10 cellular contexts compared by ENCODE assay signal in genomic region chr18:63936932-63937393, GRCh38. TPM values are rescaled to one million over a fixed set of nuclear protein-coding genes. Genes with fewer than 3 reads are reported as not detected.
A peak's percentile ranks its signal among the peaks of the same experiment; 100 is the strongest.
DNase-seq lines count a peak whose midpoint lies in the region; TF ChIP-seq lines count a peak whose summit lies in the region.
"Had no signal": no experiment of that assay in that cellular context is flagged by ENCODE, and none has a peak within 500 bp of the region (broad histone marks: within the 10 kb centered on the region; RNA-seq: fewer than 3 reads in every experiment).

No MANE protein-coding gene starts in this region.

- no peaks in the 10 kb centered on the region for H3F3A ChIP-seq in DOHH2 (ENCODE audit: control insufficient read depth, insufficient read depth)

- peaks cover 12% of the 10 kb centered on the region for H3K4me1 ChIP-seq in DOHH2 (ENCODE audit: control insufficient read depth, low read length)
- H3K4me1 ChIP-seq in HAP-1 = peaks cover 4% of the 10 kb centered on the region
- peaks cover 9% of the 10 kb centered on the region; the same call in 1 of the 2 replicates for H3K4me1 ChIP-seq in SJSA1 (replicated peaks)
- H3K4me1 ChIP-seq in muscle layer of colon (ENCODE audit: insufficient read depth, low read length) = peaks cover 5% of the 10 kb centered on the region
- H3K4me1 ChIP-seq in adrenal gland (replicated peaks in 1 of 2) = peaks cover 5 to 12% of the 10 kb centered on the region in 2 donors

- intact Hi-C loops in adrenal gland (cut with DNase I) = no loop called here

- H3K36me3 Mint-ChIP-seq in endothelial cell (ENCODE audit: low read depth, unreplicated experiment) = no peaks in the 10 kb centered on the region

- DNase-seq in HAP-1 (ENCODE audit: low spot score in 2 of 2) = no peak
- DNase-seq in SJSA1 (ENCODE audit: low read depth in 1 of 2, low spot score in 2 of 2) = no peak
- DNase-seq in NCI-H226 = no peak
- no peak for DNase-seq in anterior cingulate cortex (lab: John Stamatoyannopoulos, UW)
- DNase-seq in adrenal gland = no peak
- no peak for DNase-seq in endothelial cell (ENCODE audit: low spot score)
- DNase-seq: NCI-H187 treated with DMSO at 0.1 percent for 48 hours had no signal

- H3K4me3 Mint-ChIP-seq in endothelial cell (ENCODE audit: unreplicated experiment) = no peak overlapping the region

- peak overlapping the region; percentile 75 for H3K4me3 ChIP-seq in DOHH2 (ENCODE audit: low read length)
- peak overlapping the region; percentile 34 for H3K4me3 ChIP-seq in HAP-1
- H3K4me3 ChIP-seq in SJSA1 = peak overlapping the region; percentile 39
- peak overlapping the region in 1 of 2 donors; percentile 67 for H3K4me3 ChIP-seq in muscle layer of colon (ENCODE audit: low read depth in 1 of 2, low read length in 2 of 2)
- H3K4me3 ChIP-seq in adrenal gland = peak overlapping the region in 1 of 4 donors; percentile 46

- H3K9me3 Mint-ChIP-seq in endothelial cell (ENCODE audit: unreplicated experiment) = no peaks in the 10 kb centered on the region

- H3K27ac ChIP-seq in DOHH2 (ENCODE audit: low read depth, low read length) (no peak overlapping the region), SJSA1 (no peak overlapping the region), muscle layer of colon (ENCODE audit: low read depth, low read length) (peak overlapping the region; percentile 37), adrenal gland (no peak overlapping the region)

- H3K9me2 ChIP-seq in DOHH2 (replicated peaks; ENCODE audit: control insufficient read depth, low read length) = no peaks in the 10 kb centered on the region

- H3K27me3 Mint-ChIP-seq in endothelial cell (ENCODE audit: unreplicated experiment) = no peaks in the 10 kb centered on the region

- in situ Hi-C loops in HAP-1 (cut with MboI; ENCODE audit: low sequenced_read_pairs) = no loop called here

- H3K27ac Mint-ChIP-seq in endothelial cell (ENCODE audit: unreplicated experiment) = no peak overlapping the region
- H3K27ac Mint-ChIP-seq: nephron had no signal

- no peak overlapping the region for H3K9ac ChIP-seq in muscle layer of colon (ENCODE audit: low read length)

- H3K27me3 ChIP-seq in DOHH2 (ENCODE audit: control insufficient read depth, low read length) (peaks cover 36% of the 10 kb centered on the region), HAP-1 (ENCODE audit: low read depth) (0 out of 2 replicates have a peak, but pooled peaks cover under 1% of the 10 kb centered on the region), SJSA1 (replicated peaks) (no peaks in the 10 kb centered on the region), muscle layer of colon (ENCODE audit: control insufficient read depth in 1 of 2, insufficient read depth in 2 of 2, low read length in 2 of 2) (peaks cover 0 to 5% of the 10 kb centered on the region in 2 donors), adrenal gland (peaks cover 22% of the 10 kb centered on the region)

- no peaks in the 10 kb centered on the region for H4K20me1 ChIP-seq in DOHH2 (ENCODE audit: control insufficient read depth, insufficient read depth, low read depth, low read length)

- TF ChIP-seq POLR2A in adrenal gland (IDR thresholded peaks at IDR 0.05) = no peak

- H3K4me2 ChIP-seq in DOHH2 (ENCODE audit: low read length) = peak overlapping the region; percentile 90

- no peaks in the 10 kb centered on the region for H3K79me2 ChIP-seq in DOHH2 (ENCODE audit: control insufficient read depth, low read length)

- H3K36me3 ChIP-seq in DOHH2 (ENCODE audit: control insufficient read depth, low read length) = no peaks in the 10 kb centered on the region
- no peaks in the 10 kb centered on the region for H3K36me3 ChIP-seq in HAP-1 (replicated peaks)
- H3K36me3 ChIP-seq in SJSA1 = no peaks in the 10 kb centered on the region
- H3K36me3 ChIP-seq in muscle layer of colon (ENCODE audit: insufficient read depth, low read length) = no peaks in the 10 kb centered on the region
- no peaks in the 10 kb centered on the region for H3K36me3 ChIP-seq in adrenal gland (replicated peaks in 1 of 2)

- no peaks in the 10 kb centered on the region for H3K4me1 Mint-ChIP-seq in endothelial cell (ENCODE audit: unreplicated experiment)
- H3K4me1 Mint-ChIP-seq: nephron had no signal

- WGBS in adrenal gland, 4 donors = 29 to 55% (median 35%) methylated on average over 11 to 19 of the region's 19 CpGs

- no peaks in the 10 kb centered on the region for H3K9me3 ChIP-seq in DOHH2 (ENCODE audit: control insufficient read depth, insufficient read depth, low read length)
- H3K9me3 ChIP-seq in HAP-1 = no peaks in the 10 kb centered on the region
- no peaks in the 10 kb centered on the region for H3K9me3 ChIP-seq in SJSA1 (replicated peaks)
- no peaks in the 10 kb centered on the region for H3K9me3 ChIP-seq in muscle layer of colon (ENCODE audit: low read length)
- no peaks in the 10 kb centered on the region for H3K9me3 ChIP-seq in adrenal gland (replicated peaks in 1 of 3)

- no peak for TF ChIP-seq CTCF in DOHH2 (IDR thresholded peaks at IDR 0.05; ENCODE audit: low read depth, low read length, poor library complexity, severe bottlenecking)
- no peak for TF ChIP-seq CTCF in adrenal gland (IDR thresholded peaks at IDR 0.05)
- no peak for TF ChIP-seq CTCF in endothelial cell (IDR thresholded peaks at IDR 0.05; ENCODE audit: unreplicated experiment)

RNA-seq across cellular contexts. Expression of gene HMSD, which starts 12.1 kb away (rescaled TPM):
- total RNA-seq in SJSA1 (2014; rRNA removed; shearing (Covaris generic)) = 0.53 and 1.00 TPM in 2 replicates
- total RNA-seq in adrenal gland (under 1 TPM in 1 of 8 donors, not detected in 7; 0.57 TPM), endothelial cell (ENCODE audit: unreplicated experiment) (not detected)
- polyA plus RNA-seq in adrenal gland = under 1 TPM in 2 of 3 donors, not detected in 1; 0.13 to 0.16 TPM

RNA-seq across cellular contexts. Expression of gene SERPINB10, which starts 29.2 kb away (rescaled TPM):
- 1.7 TPM in 1 of 2 replicates, not detected in the other for total RNA-seq in SJSA1 (2014; rRNA removed; shearing (Covaris generic))
- not detected for total RNA-seq in adrenal gland
- polyA plus RNA-seq in adrenal gland = not detected
- not detected for total RNA-seq in endothelial cell (ENCODE audit: unreplicated experiment)

RNA-seq across cellular contexts. Expression of gene SERPINB8, which starts 32.9 kb away (rescaled TPM):
- total RNA-seq in SJSA1 (2014; rRNA removed; shearing (Covaris generic)) = 27.2 and 28.6 TPM in 2 replicates
- total RNA-seq in adrenal gland = 10 to 100 TPM in 7 of 8 donors, 1 to 10 TPM in 1; 8.4 to 22.6 (median 12.1) TPM
- polyA plus RNA-seq in adrenal gland = 10 to 100 TPM in 1 of 3 donors, 1 to 10 TPM in 2; 3.7 to 31.6 (median 6.9) TPM
- total RNA-seq in endothelial cell (ENCODE audit: unreplicated experiment) = 4.3 TPM

RNA-seq across cellular contexts. Expression of gene SERPINB2, which starts 49.5 kb away (rescaled TPM):
- 0.74 TPM in 1 of 2 replicates, not detected in the other for total RNA-seq in SJSA1 (2014; rRNA removed; shearing (Covaris generic))
- total RNA-seq in adrenal gland = under 1 TPM in 2 of 8 donors, not detected in 6; 0.28 to 0.37 TPM
- 1 to 10 TPM in 1 of 3 donors, not detected in 2; 1.3 TPM for polyA plus RNA-seq in adrenal gland
- not detected for total RNA-seq in endothelial cell (ENCODE audit: unreplicated experiment)
